ENCODE assay signal across 10 cellular contexts in genomic region chr18:26546875-26547301, GRCh38. TPM values are rescaled to one million over a fixed set of nuclear protein-coding genes. Genes with fewer than 3 reads are reported as not detected.
A peak's percentile ranks its signal among the peaks of the same experiment; 100 is the strongest.
DNase-seq lines count a peak whose midpoint lies in the region; ATAC-seq and TF ChIP-seq lines count a peak whose summit lies in the region.
"Had no signal": no experiment of that assay in that cellular context is flagged by ENCODE, and none has a peak within 500 bp of the region (broad histone marks: within the 10 kb centered on the region; RNA-seq: fewer than 3 reads in every experiment).

No MANE protein-coding gene starts in this region.

- ATAC-seq in GM18520 (IDR thresholded peaks at IDR 0.05; ENCODE audit: unreplicated experiment) (no peak), HG03432 (IDR thresholded peaks at IDR 0.05; ENCODE audit: unreplicated experiment) (no peak)

- no peak overlapping the region for H3K27ac ChIP-seq in A673 (ENCODE audit: low read depth, low read length, poor library complexity, severe bottlenecking)
- H3K27ac ChIP-seq in ectodermal cell (ENCODE audit: insufficient read depth, low read depth, low read length, poor library complexity, severe bottlenecking): no peak overlapping the region
- H3K27ac ChIP-seq: thoracic aorta had no signal

- no TSS peak for BruUV-seq in A673 (replicated peaks; lab: Mats Ljungman, UMichigan)

- peaks cover 61% of the 10 kb centered on the region for H3K4me1 Mint-ChIP-seq in mesothelial cell of epicardium

- WGBS in ectodermal cell, 2 experiments: 3 to 6% methylated on average over 30 to 32 of the region's 35 CpGs

- H3K36me3 Mint-ChIP-seq in mesothelial cell of epicardium: no peaks in the 10 kb centered on the region

- CTCF ChIA-PET in A673 (lab: Charles Lee): no interaction called here

- H3K4me3 Mint-ChIP-seq in mesothelial cell of epicardium: peak overlapping the region; percentile 86

- intact Hi-C loops in A673 (cut with micrococcal nuclease; ENCODE audit: unreplicated experiment): no loop called here

- H3K9me3 ChIP-seq in A673 (ENCODE audit: low read depth, low read length, poor library complexity, severe bottlenecking) (no peaks in the 10 kb centered on the region), MG63 (no peaks in the 10 kb centered on the region), ectodermal cell (ENCODE audit: control insufficient read depth, low read length) (no peaks in the 10 kb centered on the region)
- H3K9me3 ChIP-seq: thoracic aorta had no signal

- DNase-seq in A673 (ENCODE audit: low spot score) (no peak), MG63 (no peak), mesothelial cell of epicardium (ENCODE audit: low spot score in 2 of 2, unreplicated experiment in 2 of 2) (no peak), hippocampal formation (lab: John Stamatoyannopoulos, UW) (no peak), NCI-H128 (lab: John Stamatoyannopoulos, UW; ENCODE audit: unreplicated experiment) (no peak)
- DNase-seq: cerebellar nuclear complex had no signal

- no peaks in the 10 kb centered on the region for H3K36me3 ChIP-seq in A673 (ENCODE audit: insufficient read depth, low read length, poor library complexity, severe bottlenecking)
- peaks cover 4% of the 10 kb centered on the region for H3K36me3 ChIP-seq in MG63
- no peaks in the 10 kb centered on the region for H3K36me3 ChIP-seq in ectodermal cell (ENCODE audit: control insufficient read depth, insufficient read depth, low read length)
- H3K36me3 ChIP-seq: thoracic aorta had no signal

- H3K27ac Mint-ChIP-seq in mesothelial cell of epicardium: peak overlapping the region; percentile 50

- peaks cover 16% of the 10 kb centered on the region for H3K27me3 Mint-ChIP-seq in mesothelial cell of epicardium (ENCODE audit: low read depth)

- H3K27me3 ChIP-seq in A673 (replicated peaks; ENCODE audit: insufficient read depth, low read depth, low read length, poor library complexity): peaks cover 59% of the 10 kb centered on the region
- no peaks in the 10 kb centered on the region for H3K27me3 ChIP-seq in MG63
- H3K27me3 ChIP-seq in ectodermal cell (ENCODE audit: control insufficient read depth, insufficient read depth, low read length, poor library complexity, severe bottlenecking): peaks cover 57% of the 10 kb centered on the region

- H3K4me1 ChIP-seq in A673 (ENCODE audit: insufficient read depth, low read length, poor library complexity, severe bottlenecking): peaks cover 7% of the 10 kb centered on the region
- H3K4me1 ChIP-seq in ectodermal cell (ENCODE audit: control insufficient read depth, insufficient read depth, low read length): peaks cover 40% of the 10 kb centered on the region

- POLR2A ChIA-PET in A673 (lab: Charles Lee; ENCODE audit: low non-redundant PET): no interaction called here

- no peaks in the 10 kb centered on the region for H3K9me3 Mint-ChIP-seq in mesothelial cell of epicardium

- H3K4me3 ChIP-seq in A673 (ENCODE audit: low read depth, low read length, poor library complexity, severe bottlenecking) (peak overlapping the region; percentile 72), MG63 (peak overlapping the region; percentile 55; the same call in 1 of the 2 replicates), ectodermal cell (ENCODE audit: insufficient read depth, low read depth, low read length) (peak overlapping the region; percentile 61)

- TF ChIP-seq CTCF in A673 (conservative IDR thresholded peaks at IDR 0.05; ENCODE audit: low read depth, low read length): no peak
- TF ChIP-seq CTCF in mesothelial cell of epicardium (IDR thresholded peaks at IDR 0.05; ENCODE audit: unreplicated experiment): no peak

RNA-seq across cellular contexts. Expression of gene KCTD1, which starts 1.5 kb away (rescaled TPM):
- 4.1 and 5.7 TPM in 2 replicates for total RNA-seq in A673 (2021)
- total RNA-seq in MG63 (2014; rRNA removed; shearing (Covaris generic); ENCODE audit: low replicate concordance): 10.6 and 14.5 TPM in 2 replicates
- 24.3 TPM for polyA plus RNA-seq in ectodermal cell (2013, experiment 1 of 4)
- 22.7 TPM for polyA plus RNA-seq in ectodermal cell (2013, experiment 2 of 4)
- 21.1 TPM for polyA plus RNA-seq in ectodermal cell (2013, experiment 3 of 4)
- polyA plus RNA-seq in ectodermal cell (2013, experiment 4 of 4): 22.2 TPM
- total RNA-seq in mesothelial cell of epicardium: 34.4 to 38.5 TPM (median 35.7 TPM) in 3 replicates
